Comparison of ENCODE assay signal across 1 cellular context in genomic region chr22:29275819-29276565, GRCh38.
A peak's percentile ranks its signal among the peaks of the same experiment; 100 is the strongest.
TF ChIP-seq lines count a peak whose summit lies in the region.

No MANE protein-coding gene starts in this region.

TF ChIP-seq in K562, 482 proteins besides CTCF, POLR2A, EP300 and RAD21:
- TF ChIP-seq HMG20B (CRISPR knock-in tag; IDR thresholded peaks at IDR 0.05) (no peak), RBM39 (optimal IDR thresholded peaks at IDR 0.05; ENCODE audit: low read depth, low read length) (no peak), FUS (optimal IDR thresholded peaks at IDR 0.05; ENCODE audit: low read depth, low read length) (no peak), THAP12 (CRISPR knock-in tag; IDR thresholded peaks at IDR 0.05) (no peak), ZNF23 (CRISPR knock-in tag; IDR thresholded peaks at IDR 0.05) (no peak), ZKSCAN1 (IDR thresholded peaks at IDR 0.05; ENCODE audit: low read depth, low read length) (peak; percentile 60; the same call in 1 of the 2 replicates), ZNF263 (CRISPR knock-in tag; IDR thresholded peaks at IDR 0.05; ENCODE audit: borderline replicate concordance) (no peak)
TF ChIP-seq in K562: peak in this region for 1.
